In the genomic region with DNA sequence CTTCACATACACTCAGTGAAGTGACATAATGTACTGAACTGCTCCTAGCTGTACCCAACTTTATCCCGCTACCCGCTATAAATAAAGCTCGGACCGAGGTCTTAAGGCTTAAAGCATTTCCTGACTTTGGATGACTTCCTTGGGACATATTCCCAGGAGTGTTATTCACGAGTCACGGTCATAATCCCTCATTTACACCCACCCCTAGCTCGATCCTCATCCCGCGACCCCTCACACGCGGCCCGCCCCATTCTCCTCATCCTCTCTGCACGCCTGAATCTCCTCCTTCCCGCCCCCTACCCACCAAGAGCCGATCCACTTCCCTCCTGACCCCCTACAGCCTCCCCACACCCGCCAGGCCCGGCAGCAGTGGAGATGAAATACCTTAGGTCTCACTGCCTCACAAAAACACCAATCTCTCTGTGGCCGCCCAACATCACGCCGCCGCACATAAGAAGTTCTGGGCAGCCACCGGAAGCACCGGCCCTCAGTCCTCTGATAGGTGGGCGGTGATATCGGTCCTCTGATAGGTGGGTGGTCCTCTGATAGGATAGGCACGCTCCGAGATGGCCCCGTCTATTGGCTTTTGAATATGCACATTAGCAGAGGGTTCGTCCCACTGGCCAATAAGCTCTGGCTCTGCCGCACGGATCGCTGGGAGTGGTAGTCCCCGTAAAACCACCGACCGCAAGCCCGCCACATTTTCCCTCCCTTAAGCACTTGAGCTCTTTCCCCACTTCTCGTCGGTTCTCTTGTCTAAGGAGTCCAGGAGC, we compare ENCODE assay signal across 8 cellular contexts. TPM values are rescaled to one million over a fixed set of nuclear protein-coding genes. Genes with fewer than 3 reads are reported as not detected.
DNase-seq lines count a peak whose midpoint lies in the region; ATAC-seq and TF ChIP-seq lines count a peak whose summit lies in the region.

A gene with protein sequence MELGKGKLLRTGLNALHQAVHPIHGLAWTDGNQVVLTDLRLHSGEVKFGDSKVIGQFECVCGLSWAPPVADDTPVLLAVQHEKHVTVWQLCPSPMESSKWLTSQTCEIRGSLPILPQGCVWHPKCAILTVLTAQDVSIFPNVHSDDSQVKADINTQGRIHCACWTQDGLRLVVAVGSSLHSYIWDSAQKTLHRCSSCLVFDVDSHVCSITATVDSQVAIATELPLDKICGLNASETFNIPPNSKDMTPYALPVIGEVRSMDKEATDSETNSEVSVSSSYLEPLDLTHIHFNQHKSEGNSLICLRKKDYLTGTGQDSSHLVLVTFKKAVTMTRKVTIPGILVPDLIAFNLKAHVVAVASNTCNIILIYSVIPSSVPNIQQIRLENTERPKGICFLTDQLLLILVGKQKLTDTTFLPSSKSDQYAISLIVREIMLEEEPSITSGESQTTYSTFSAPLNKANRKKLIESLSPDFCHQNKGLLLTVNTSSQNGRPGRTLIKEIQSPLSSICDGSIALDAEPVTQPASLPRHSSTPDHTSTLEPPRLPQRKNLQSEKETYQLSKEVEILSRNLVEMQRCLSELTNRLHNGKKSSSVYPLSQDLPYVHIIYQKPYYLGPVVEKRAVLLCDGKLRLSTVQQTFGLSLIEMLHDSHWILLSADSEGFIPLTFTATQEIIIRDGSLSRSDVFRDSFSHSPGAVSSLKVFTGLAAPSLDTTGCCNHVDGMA (minus strand): TSS at position 462 of the 773 bp plus-strand sequence. CDS start 7,897 bp downstream, outside the sequence.

- no peaks in the 10 kb centered on the region for H3K9me3 Mint-ChIP-seq in nephron progenitor cell
- H3K9me3 Mint-ChIP-seq in stimulated activated naive CD8-positive, alpha-beta T cell treated with anti-CD3 and anti-CD28 coated beads, Interleukin-15, amount 100 ng/mL, for 72 hours = no peaks in the 10 kb centered on the region

- H3K4me3 ChIP-seq in H7 (ENCODE audit: insufficient read depth, low read depth, low read length) = peak within 1 kb of the TSS; percentile 64

- H3K4me3 Mint-ChIP-seq in nephron progenitor cell = peak within 1 kb of the TSS; percentile 95
- H3K4me3 Mint-ChIP-seq in stimulated activated naive CD8-positive, alpha-beta T cell treated with anti-CD3 and anti-CD28 coated beads, Interleukin-15, amount 100 ng/mL, for 72 hours = peak within 1 kb of the TSS; percentile 96 to 99

- peaks cover 10% of the 10 kb centered on the region; the same call in 1 of the 2 replicates for H3K27me3 ChIP-seq in H7 (ENCODE audit: control insufficient read depth, insufficient read depth, low read length)

- H3K4me1 Mint-ChIP-seq in nephron progenitor cell = peaks cover 26% of the 10 kb centered on the region
- peaks cover 31% of the 10 kb centered on the region for H3K4me1 Mint-ChIP-seq in stimulated activated naive CD8-positive, alpha-beta T cell treated with anti-CD3 and anti-CD28 coated beads, Interleukin-15, amount 100 ng/mL, for 72 hours

- peaks cover 8% of the 10 kb centered on the region for H3K36me3 Mint-ChIP-seq in nephron progenitor cell (ENCODE audit: low read depth)

- peaks cover 2% of the 10 kb centered on the region for H3K27me3 Mint-ChIP-seq in nephron progenitor cell (ENCODE audit: low read depth, poor library complexity)
- H3K27me3 Mint-ChIP-seq in stimulated activated naive CD8-positive, alpha-beta T cell treated with anti-CD3 and anti-CD28 coated beads, Interleukin-15, amount 100 ng/mL, for 72 hours = no peaks in the 10 kb centered on the region

- H3K27ac Mint-ChIP-seq in nephron progenitor cell = peak within 1 kb of the TSS; percentile 83
- H3K27ac Mint-ChIP-seq in stimulated activated naive CD8-positive, alpha-beta T cell treated with anti-CD3 and anti-CD28 coated beads, Interleukin-15, amount 100 ng/mL, for 72 hours = peak within 1 kb of the TSS; percentile 94 to 99

- no peak for TF ChIP-seq CTCF in nephron progenitor cell (IDR thresholded peaks at IDR 0.05)

- peak; percentile 99 for ATAC-seq in stimulated activated naive CD8-positive, alpha-beta T cell treated with anti-CD3 and anti-CD28 coated beads, Interleukin-15, amount 100 ng/mL, for 72 hours

- H3K36me3 ChIP-seq in H7 (replicated peaks; ENCODE audit: control insufficient read depth, insufficient read depth, low read length) = no peaks in the 10 kb centered on the region

- DNase-seq in ELF-1 (ENCODE audit: low read depth, low spot score) (peak; percentile 99), H7 (peak; percentile 92), M059J (ENCODE audit: low read depth) (peak; percentile 99), SHP77 (lab: John Stamatoyannopoulos, UW) (peak; percentile 97 to 99), fibroblast of the conjunctiva (ENCODE audit: low read depth) (peak; percentile 98), nephron progenitor cell (peak; percentile 86)
- peak; percentile 85 for DNase-seq in activated effector memory CD4-positive, alpha-beta T cell treated with Interleukin-2 at 50 U/mL for 16 hours
- DNase-seq in stimulated activated naive CD8-positive, alpha-beta T cell treated with anti-CD3 and anti-CD28 coated beads, Interleukin-15, amount 100 ng/mL, for 72 hours = peak; percentile 88 to 95

RNA-seq across cellular contexts. Expression of the gene that starts here (rescaled TPM):
- total RNA-seq in H7 (2014; rRNA removed; shearing (Covaris generic)) = 21.8 and 22.8 TPM in 2 replicates
- total RNA-seq in M059J (2014; rRNA removed; shearing (Covaris generic)) = 12.1 and 12.8 TPM in 2 replicates

Comparison
In these comparisons a context has a peak if more than half of its experiments do, and no peak if none do; other contexts are left out.
1. Peak in every context shown above with its lines: DNase-seq, ATAC-seq and H3K4me3 ChIP-seq.